In genomic region chr16:31181102-31181830, GRCh38 we compare ENCODE assay signal across 8 cellular contexts. TPM values are rescaled to one million over a fixed set of nuclear protein-coding genes. Genes with fewer than 3 reads are reported as not detected.
DNase-seq lines count a peak whose midpoint lies in the region; ATAC-seq and TF ChIP-seq lines count a peak whose summit lies in the region.

No MANE protein-coding gene starts in this region.

- intact Hi-C loops in lower lobe of right lung (cut with DNase I) = no loop called here

- H3K27me3 ChIP-seq in SJCRH30 (no peaks in the 10 kb centered on the region), lower lobe of right lung (ENCODE audit: low read depth) (no peaks in the 10 kb centered on the region), thoracic aorta (replicated peaks; ENCODE audit: insufficient read depth) (no peaks in the 10 kb centered on the region)

- ATAC-seq in lower lobe of right lung (no peak), thoracic aorta (ENCODE audit: insufficient number of reproducible peaks, low FRiP score, low read depth) (no peak), GM19452 (IDR thresholded peaks at IDR 0.05; ENCODE audit: unreplicated experiment) (no peak), HG03565 (IDR thresholded peaks at IDR 0.05; ENCODE audit: unreplicated experiment) (no peak)

- TF ChIP-seq CTCF in choroid plexus epithelial cell (conservative IDR thresholded peaks at IDR 0.05; ENCODE audit: low read depth, low read length) (no peak), lower lobe of right lung (IDR thresholded peaks at IDR 0.05) (no peak), thoracic aorta (IDR thresholded peaks at IDR 0.05) (no peak)

- DNase-seq in DMS53 (lab: John Stamatoyannopoulos, UW) (peak; percentile 37), DMS53 treated with DMSO at 0.1 percent for 48 hours (lab: John Stamatoyannopoulos, UW; ENCODE audit: unreplicated experiment) (no peak), SJCRH30 (peak; percentile 30 to 48), choroid plexus epithelial cell (ENCODE audit: low read depth) (peak; percentile 41), lower lobe of right lung (peak; percentile 55), thoracic aorta (ENCODE audit: low spot score) (no peak)

- peak overlapping the region; percentile 97 for H3K4me3 ChIP-seq in SJCRH30
- peak overlapping the region; percentile 98 for H3K4me3 ChIP-seq in choroid plexus epithelial cell (ENCODE audit: low read depth, low read length)
- peak overlapping the region; percentile 88 for H3K4me3 ChIP-seq in lower lobe of right lung
- H3K4me3 ChIP-seq in thoracic aorta = peak overlapping the region; percentile 99

- H3K4me1 ChIP-seq in SJCRH30 = peaks cover 13% of the 10 kb centered on the region
- peaks cover 55% of the 10 kb centered on the region for H3K4me1 ChIP-seq in lower lobe of right lung
- H3K4me1 ChIP-seq in thoracic aorta (ENCODE audit: control insufficient read depth in 1 of 2, low read depth in 2 of 2) = peaks cover 25 to 39% of the 10 kb centered on the region in 2 donors

- H3K36me3 ChIP-seq in SJCRH30 = peaks cover 56% of the 10 kb centered on the region
- H3K36me3 ChIP-seq in lower lobe of right lung = peaks cover 41% of the 10 kb centered on the region
- H3K36me3 ChIP-seq in thoracic aorta = peaks cover 33% of the 10 kb centered on the region

- H3K9me3 ChIP-seq in SJCRH30 (replicated peaks) = no peaks in the 10 kb centered on the region
- H3K9me3 ChIP-seq in lower lobe of right lung = no peaks in the 10 kb centered on the region
- H3K9me3 ChIP-seq in thoracic aorta = no peaks in the 10 kb centered on the region

- H3K27ac ChIP-seq in SJCRH30 (peak overlapping the region; percentile 97), lower lobe of right lung (peak overlapping the region; percentile 98), thoracic aorta (peak overlapping the region; percentile 97)

RNA-seq across cellular contexts. Expression of gene FUS, which starts 1.3 kb away (rescaled TPM):
- total RNA-seq in SJCRH30 (2014; rRNA removed; shearing (Covaris generic)) = 92.1 and 111 TPM in 2 replicates
- total RNA-seq in lower lobe of right lung = 179 TPM
- 100 to 1,000 TPM in 1 of 2 donors, 10 to 100 TPM in 1; 63.9 to 141 TPM for total RNA-seq in thoracic aorta

RNA-seq across cellular contexts. Expression of gene PYCARD, which starts 21.3 kb away (rescaled TPM):
- not detected in 2 replicates for total RNA-seq in SJCRH30 (2014; rRNA removed; shearing (Covaris generic))
- total RNA-seq in lower lobe of right lung (82.0 TPM), thoracic aorta (10 to 100 TPM; 19.2 to 23.0 TPM)

RNA-seq across cellular contexts. Expression of gene PRSS36, which starts 31.4 kb away (rescaled TPM):
- 0.43 and 0.51 TPM in 2 replicates for total RNA-seq in SJCRH30 (2014; rRNA removed; shearing (Covaris generic))
- total RNA-seq in lower lobe of right lung (6.6 TPM), thoracic aorta (10 to 100 TPM in 1 of 2 donors, 1 to 10 TPM in 1; 1.3 to 14.8 TPM)

RNA-seq across cellular contexts. Expression of gene TRIM72, which starts 32.7 kb away (rescaled TPM):
- total RNA-seq in SJCRH30 (2014; rRNA removed; shearing (Covaris generic)) = 32.5 and 33.7 TPM in 2 replicates
- 0.06 TPM for total RNA-seq in lower lobe of right lung
- total RNA-seq in thoracic aorta = under 1 TPM in 1 of 2 donors, not detected in 1; 0.07 TPM

RNA-seq across cellular contexts. Expression of gene PYDC1, which starts 35.7 kb away (rescaled TPM):
- not detected in 2 replicates for total RNA-seq in SJCRH30 (2014; rRNA removed; shearing (Covaris generic))
- not detected for total RNA-seq in lower lobe of right lung
- not detected for total RNA-seq in thoracic aorta

Comparison
In these comparisons a context has a peak if more than half of its experiments do, and no peak if none do; other contexts are left out.
1. DNase-seq: peak in DMS53 (single experiment), SJCRH30 (2 of 2), choroid plexus epithelial cell (single experiment) and lower lobe of right lung (single experiment); none in DMS53 treated with DMSO at 0.1 percent for 48 hours (single experiment) and thoracic aorta (single experiment).
2. RNA of gene PYCARD, which starts 21.3 kb away (total RNA-seq): 82.0 TPM in lower lobe of right lung (single experiment) and 19.2 to 23.0 TPM in thoracic aorta; not detected in SJCRH30; every median in the first group is over 10 times any median in the second.
3. Peak in every context shown above with its lines, with median percentiles within 50 percentile points of each other: H3K27ac ChIP-seq and H3K4me3 ChIP-seq.